ENCODE assay signal across 1 cellular context in the genomic region with DNA sequence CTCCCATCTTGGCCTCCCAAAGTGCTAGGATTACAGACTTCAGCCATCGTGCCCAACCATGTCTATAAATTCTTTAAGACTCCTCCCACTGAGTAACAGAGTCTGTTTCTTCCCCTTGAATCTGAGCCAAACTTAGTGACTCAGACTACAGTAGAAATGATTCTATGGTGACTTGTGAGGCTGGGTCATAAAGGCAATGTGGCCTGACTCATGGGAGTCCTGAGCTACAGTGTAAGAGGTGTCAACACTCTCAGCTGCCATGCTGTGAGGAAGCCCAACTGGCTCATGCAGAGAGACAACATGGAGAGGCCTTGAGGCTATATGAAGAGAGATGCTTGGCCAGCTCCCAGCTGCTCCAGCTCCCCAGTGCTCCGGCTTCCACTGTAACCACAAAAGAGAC.
TF ChIP-seq lines count a peak whose summit lies in the region.

No MANE protein-coding gene starts in this region.

TF ChIP-seq in GM12878, 131 proteins besides CTCF, POLR2A, EP300 and RAD21:
- TF ChIP-seq EZH2 (IDR thresholded peaks at IDR 0.05; ENCODE audit: borderline replicate concordance, control insufficient read depth, low read depth, low read length) = no peak
- no peak for TF ChIP-seq EGR1 (IDR thresholded peaks at IDR 0.05; ENCODE audit: borderline replicate concordance in 1 of 2, low read depth in 2 of 2, low read length in 2 of 2)
- no peak for TF ChIP-seq ZBED1 (IDR thresholded peaks at IDR 0.05; ENCODE audit: borderline replicate concordance)
- TF ChIP-seq HDAC6 (IDR thresholded peaks at IDR 0.05; ENCODE audit: unreplicated experiment) = no peak
- no peak for TF ChIP-seq ZNF274 (IDR thresholded peaks at IDR 0.05; ENCODE audit: insufficient read depth, insufficient read length)
- TF ChIP-seq YY1 (IDR thresholded peaks at IDR 0.05; ENCODE audit: low read depth, low read length) = peak; percentile 58; the same call in 1 of the 2 replicates
- no peak for TF ChIP-seq ZBTB11 (CRISPR knock-in tag; IDR thresholded peaks at IDR 0.05)
